11 cellular contexts compared by ENCODE assay signal in the genomic region with DNA sequence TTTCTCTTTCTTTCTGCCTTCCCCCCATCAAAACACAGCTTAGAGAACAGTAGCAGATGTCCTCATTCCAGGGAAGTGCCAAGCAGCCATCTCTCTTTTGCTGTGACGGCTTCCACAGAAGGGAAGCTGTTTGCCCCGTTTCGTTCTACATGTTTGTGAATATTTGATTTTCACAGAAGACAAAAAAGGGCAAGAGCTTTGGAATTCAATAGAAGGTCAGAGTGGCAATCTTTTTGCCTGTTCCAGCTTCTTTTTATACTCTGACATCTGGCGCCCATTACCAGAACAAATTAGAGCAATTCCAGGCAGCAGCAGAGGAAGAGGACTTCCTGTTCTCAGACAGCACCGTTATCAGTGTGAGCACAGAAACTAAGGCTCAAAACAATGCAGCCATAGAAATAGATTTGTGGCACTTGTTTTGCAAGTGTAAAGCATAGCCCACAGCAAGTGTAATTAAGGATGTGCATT.
A peak's percentile ranks its signal among the peaks of the same experiment; 100 is the strongest.
DNase-seq lines count a peak whose midpoint lies in the region; ATAC-seq and TF ChIP-seq lines count a peak whose summit lies in the region.
"Had no signal": no experiment of that assay in that cellular context is flagged by ENCODE, and none has a peak within 500 bp of the region (broad histone marks: within the 10 kb centered on the region; RNA-seq: fewer than 3 reads in every experiment).

No MANE protein-coding gene starts in this region.

- H3K27me3 ChIP-seq in testis: no peaks in the 10 kb centered on the region

- ATAC-seq in stimulated activated naive CD8-positive, alpha-beta T cell treated with anti-CD3 and anti-CD28 coated beads, Interleukin-15, Interleukin-2, amounts not matched to agents 100 U/mL and 50 U/mL, for 24 hours: no peak
- ATAC-seq in HG03457 (IDR thresholded peaks at IDR 0.05; ENCODE audit: unreplicated experiment): no peak
- ATAC-seq: left colon had no signal

- intact Hi-C loops in testis (cut with DNase I; ENCODE audit: low total_unique reads): no loop called here

- H3K27ac ChIP-seq in testis: peak overlapping the region in 1 of 2 donors; percentile 55
- H3K27ac ChIP-seq: 22Rv1 had no signal

- H3K36me3 ChIP-seq in testis (ENCODE audit: low read depth, missing control alignments): no peaks in the 10 kb centered on the region

- H3K9me3 ChIP-seq in testis: no peaks in the 10 kb centered on the region

- H3K4me3 ChIP-seq in cardiac fibroblast (replicated peaks in 1 of 2; ENCODE audit: low read depth in 2 of 2, low read length in 2 of 2) (peak overlapping the region in 1 of 2 donors; percentile 5), testis (no peak overlapping the region)

- H3K4me1 ChIP-seq in testis: peaks cover 7% of the 10 kb centered on the region

- no peak for TF ChIP-seq POLR2A in testis (IDR thresholded peaks at IDR 0.05)

- DNase-seq in NCI-H1092 treated with DMSO at 0.1 percent for 48 hours (lab: John Stamatoyannopoulos, UW): peak; percentile 26
- DNase-seq in NCI-H1092 (lab: John Stamatoyannopoulos, UW): no peak
- DNase-seq in cardiac fibroblast (ENCODE audit: low read depth in 2 of 2): peak; percentile 9 to 57
- DNase-seq in left kidney (ENCODE audit: low read depth, low spot score): peak; percentile 18
- peak; percentile 46 for DNase-seq in testis
- DNase-seq in stimulated activated naive CD8-positive, alpha-beta T cell treated with anti-CD3 and anti-CD28 coated beads, Interleukin-15, Interleukin-2, amounts not matched to agents 100 U/mL and 50 U/mL, for 24 hours: no peak
- no peak for DNase-seq in activated naive CD4-positive, alpha-beta T cell treated with anti-CD3 and anti-CD28 coated beads, Interleukin-2, amount 50 U/mL, for 16 hours
- DNase-seq: activated CD4-positive, alpha-beta memory T cell treated with anti-CD3 and anti-CD28 coated beads for 36 hours; left colon had no signal

- TF ChIP-seq CTCF in cardiac fibroblast (IDR thresholded peaks at IDR 0.05; ENCODE audit: low read depth, low read length) (no peak), testis (IDR thresholded peaks at IDR 0.05) (no peak)

- 4 to 9% methylated on average over 5 of the region's 5 CpGs for WGBS in testis, 2 donors

Comparison
In these comparisons a context has a peak if more than half of its experiments do, and no peak if none do; other contexts are left out.
1. DNase-seq: peak in NCI-H1092 treated with DMSO at 0.1 percent for 48 hours (single experiment), cardiac fibroblast (2 of 2), left kidney (single experiment) and testis (single experiment); none in NCI-H1092 (single experiment), stimulated activated naive CD8-positive, alpha-beta T cell treated with anti-CD3 and anti-CD28 coated beads, Interleukin-15, Interleukin-2, amounts not matched to agents 100 U/mL and 50 U/mL, for 24 hours (single experiment) and activated naive CD4-positive, alpha-beta T cell treated with anti-CD3 and anti-CD28 coated beads, Interleukin-2, amount 50 U/mL, for 16 hours (single experiment).